Comparison of ENCODE assay signal across 11 cellular contexts in genomic region chrX:37846141-37846540, GRCh38. TPM values are rescaled to one million over a fixed set of nuclear protein-coding genes. Genes with fewer than 3 reads are reported as not detected.
A peak's percentile ranks its signal among the peaks of the same experiment; 100 is the strongest.
DNase-seq lines count a peak whose midpoint lies in the region; ATAC-seq, FAIRE-seq and TF ChIP-seq lines count a peak whose summit lies in the region.
"Had no signal": no experiment of that assay in that cellular context is flagged by ENCODE, and none has a peak within 500 bp of the region (broad histone marks: within the 10 kb centered on the region; RNA-seq: fewer than 3 reads in every experiment).

No MANE protein-coding gene starts in this region.

- H2AFZ ChIP-seq in astrocyte (ENCODE audit: low read depth, low read length): no peak overlapping the region

- H3K4me3 Mint-ChIP-seq in astrocyte (ENCODE audit: unreplicated experiment): peak overlapping the region; percentile 79

- no peaks in the 10 kb centered on the region for H3K36me3 ChIP-seq in cardiac muscle cell
- peaks cover 0 to 8% (median 0%) of the 10 kb centered on the region in 9 donors for H3K36me3 ChIP-seq in heart right ventricle
- H3K36me3 ChIP-seq in astrocyte (ENCODE audit: insufficient read depth, low read length): peaks cover 4% of the 10 kb centered on the region
- peaks cover 2% of the 10 kb centered on the region for H3K36me3 ChIP-seq in upper lobe of right lung

- ATAC-seq in heart right ventricle: no peak
- ATAC-seq in upper lobe of right lung: no peak
- ATAC-seq in HG02678 (IDR thresholded peaks at IDR 0.05; ENCODE audit: unreplicated experiment): no peak

- H3K27me3 Mint-ChIP-seq in astrocyte (ENCODE audit: low read depth, unreplicated experiment): no peaks in the 10 kb centered on the region

- no peaks in the 10 kb centered on the region for H3K9me3 ChIP-seq in cardiac muscle cell (ENCODE audit: low read depth)
- no peaks in the 10 kb centered on the region for H3K9me3 ChIP-seq in heart right ventricle
- no peaks in the 10 kb centered on the region for H3K9me3 ChIP-seq in astrocyte (ENCODE audit: insufficient read depth, low read depth, low read length)
- H3K9me3 ChIP-seq in upper lobe of right lung: no peaks in the 10 kb centered on the region

- H3K4me3 ChIP-seq in cardiac muscle cell (peak overlapping the region; percentile 41), heart right ventricle (peak overlapping the region in 4 of 10 donors; percentile 70 to 86 (median 80)), astrocyte (ENCODE audit: insufficient read depth, low read depth, low read length) (peak overlapping the region; percentile 70), upper lobe of right lung (peak overlapping the region; percentile 67)

- peak overlapping the region; percentile 9 for H3K27ac Mint-ChIP-seq in astrocyte (ENCODE audit: unreplicated experiment)

- H3K4me2 ChIP-seq in astrocyte (ENCODE audit: low read length): peak overlapping the region; percentile 86

- H3K4me1 ChIP-seq in cardiac muscle cell (ENCODE audit: low read depth): no peaks in the 10 kb centered on the region
- peaks cover 0 to 19% (median 0%) of the 10 kb centered on the region in 9 donors for H3K4me1 ChIP-seq in heart right ventricle
- H3K4me1 ChIP-seq in astrocyte (ENCODE audit: insufficient read depth, low read length): no peaks in the 10 kb centered on the region
- H3K4me1 ChIP-seq in upper lobe of right lung: peaks cover 4% of the 10 kb centered on the region

- peaks cover 5% of the 10 kb centered on the region for H3K79me2 ChIP-seq in astrocyte (ENCODE audit: insufficient read depth, low read length)

- H4K20me1 ChIP-seq in astrocyte (ENCODE audit: insufficient read depth, low read length): no peaks in the 10 kb centered on the region

- no peaks in the 10 kb centered on the region for H3K9me3 Mint-ChIP-seq in astrocyte (ENCODE audit: unreplicated experiment)

- FAIRE-seq in astrocyte (lab: Jason Lieb, UNC): no peak

- H3K27ac ChIP-seq in cardiac muscle cell: no peak overlapping the region
- peak overlapping the region in 1 of 10 donors; percentile 85 for H3K27ac ChIP-seq in heart right ventricle
- H3K27ac ChIP-seq in astrocyte (ENCODE audit: low read depth, low read length): peak overlapping the region; percentile 63
- H3K27ac ChIP-seq in upper lobe of right lung: no peak overlapping the region
- H3K27ac ChIP-seq: HL-60 had no signal

- TF ChIP-seq CTCF in cardiac muscle cell (IDR thresholded peaks at IDR 0.05; ENCODE audit: low read depth, low read length) (no peak), heart right ventricle (IDR thresholded peaks at IDR 0.05) (no peak), astrocyte (IDR thresholded peaks at IDR 0.05; ENCODE audit: insufficient read depth, low read depth, low read length) (no peak), upper lobe of right lung (IDR thresholded peaks at IDR 0.05) (no peak)

- peaks cover 6% of the 10 kb centered on the region for H3K4me1 Mint-ChIP-seq in astrocyte (ENCODE audit: low read depth, unreplicated experiment)

- peak in 1 of 2 donors; percentile 28 for DNase-seq in cardiac muscle cell (ENCODE audit: low read depth in 1 of 2, low spot score in 1 of 2)
- no peak for DNase-seq in heart right ventricle
- peak; percentile 28 for DNase-seq in astrocyte (ENCODE audit: low read depth)
- peak; percentile 38 for DNase-seq in iris pigment epithelial cell (ENCODE audit: low read depth)
- DNase-seq in upper lobe of right lung: no peak
- no peak for DNase-seq in HCEC 1CT
- DNase-seq in middle frontal gyrus (ENCODE audit: extremely low spot score, low spot score): no peak
- DNase-seq: activated effector memory CD4-positive, alpha-beta T cell treated with anti-CD3 and anti-CD28 coated beads, Interleukin-2, amount 50 U/mL, for 16 hours; stimulated activated CD4-positive, alpha-beta T cell treated with anti-CD3 and anti-CD28 coated beads, Interleukin-4, amount 100 ng/mL, for 1 hour had no signal

- H3K27me3 ChIP-seq in cardiac muscle cell: no peaks in the 10 kb centered on the region
- peaks cover 0 to 18% (median 0%) of the 10 kb centered on the region in 7 donors for H3K27me3 ChIP-seq in heart right ventricle
- no peaks in the 10 kb centered on the region for H3K27me3 ChIP-seq in astrocyte (ENCODE audit: insufficient read depth, low read length)
- no peaks in the 10 kb centered on the region for H3K27me3 ChIP-seq in upper lobe of right lung

- 76 to 88% methylated on average over 3 of the region's 3 CpGs for WGBS in heart right ventricle, 2 donors

- H3K9ac ChIP-seq in astrocyte (ENCODE audit: low read length): peak overlapping the region; percentile 89

- no peaks in the 10 kb centered on the region for H3K36me3 Mint-ChIP-seq in astrocyte (ENCODE audit: low read depth, unreplicated experiment)

- intact Hi-C loops in heart right ventricle (cut with DNase I): no loop called here
- intact Hi-C loops in upper lobe of right lung (cut with DNase I): no loop called here

RNA-seq across cellular contexts. Expression of gene DYNLT3, which starts 1.2 kb away (rescaled TPM):
- total RNA-seq in cardiac muscle cell (4.8 and 7.6 TPM in 2 replicates), heart right ventricle (10 to 100 TPM; 18.0 to 27.6 (median 21.0) TPM), astrocyte (36.5 and 43.1 TPM in 2 replicates), upper lobe of right lung (24.7 TPM)
- polyA plus RNA-seq in cardiac muscle cell (12.3 and 19.4 TPM in 2 replicates), heart right ventricle (10 to 100 TPM; 10.2 to 22.6 TPM)

Comparison
In these comparisons a context has a peak if more than half of its experiments do, and no peak if none do; other contexts are left out.
1. DNase-seq: peak in astrocyte (single experiment) and iris pigment epithelial cell (single experiment); none in heart right ventricle (0 of 2), upper lobe of right lung (single experiment), HCEC 1CT (single experiment) and middle frontal gyrus (single experiment).